ENCODE assay signal across 12 cellular contexts in the genomic region with DNA sequence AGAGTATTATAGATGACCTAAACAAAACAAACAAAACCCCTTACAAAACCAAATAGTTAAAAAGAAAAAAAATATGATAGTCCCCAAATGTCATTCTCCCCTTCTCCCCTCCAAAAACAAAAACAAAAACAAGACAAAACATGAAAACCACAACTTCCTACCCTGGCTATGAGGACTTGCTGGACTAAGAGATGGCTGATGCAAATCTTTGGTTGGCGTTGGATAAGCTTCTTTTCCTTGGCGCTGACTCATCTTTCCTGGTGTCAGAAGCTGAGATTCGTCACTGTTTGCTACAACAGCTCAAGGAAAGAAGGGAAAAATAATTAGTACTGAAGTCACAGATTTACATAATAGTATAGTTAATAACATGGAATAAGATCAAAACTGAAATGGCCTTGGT.
DNase-seq lines count a peak whose midpoint lies in the region; ATAC-seq and TF ChIP-seq lines count a peak whose summit lies in the region.
"Had no signal": no experiment of that assay in that cellular context is flagged by ENCODE, and none has a peak within 500 bp of the region (broad histone marks: within the 10 kb centered on the region; RNA-seq: fewer than 3 reads in every experiment).

No MANE protein-coding gene starts in this region.

- no peak for ATAC-seq in SK-N-SH treated with all-trans-retinoic acid at 6 μM for 48 hours
- ATAC-seq: activated CD4-positive, CD25-positive, alpha-beta regulatory T cell treated with anti-CD3 and anti-CD28 coated beads, Interleukin-2, amount 50 U/mL, for 24 hours had no signal

- no peak for TF ChIP-seq CTCF in SK-N-SH (IDR thresholded peaks at IDR 0.05)
- TF ChIP-seq CTCF in RWPE1 (conservative IDR thresholded peaks at IDR 0.05; ENCODE audit: low read depth) = no peak

- 51% methylated on average over 3 of the region's 3 CpGs for WGBS in SK-N-SH (ENCODE audit: low lambda C conversion rate)

- H3K36me3 ChIP-seq in SK-N-SH (replicated peaks in 1 of 2; ENCODE audit: control insufficient read depth in 1 of 2, insufficient read depth in 2 of 2, low read length in 1 of 2) (peaks cover 3 to 37% of the 10 kb centered on the region in 2 experiments), skeletal muscle satellite cell (ENCODE audit: insufficient read depth, low read length) (peaks cover 7% of the 10 kb centered on the region)

- H3K27me3 ChIP-seq in SK-N-SH (ENCODE audit: insufficient read depth) (no peaks in the 10 kb centered on the region), skeletal muscle satellite cell (ENCODE audit: control insufficient read depth, insufficient read depth, low read length) (no peaks in the 10 kb centered on the region)

- H3K79me2 ChIP-seq in SK-N-SH (ENCODE audit: insufficient read depth) = peaks cover 80% of the 10 kb centered on the region

- H3F3A ChIP-seq in SK-N-SH (replicated peaks; ENCODE audit: insufficient read depth) = peaks cover 31% of the 10 kb centered on the region

- TF ChIP-seq RAD21 in SK-N-SH (IDR thresholded peaks at IDR 0.05; ENCODE audit: low read length) = no peak

- POLR2A ChIA-PET in SK-N-SH (lab: Yijun Ruan, JAX) (no interaction called here), RWPE1 (lab: Yijun Ruan, JAX; ENCODE audit: low non-redundant PET) (no interaction called here), HEK293T (lab: Yijun Ruan, JAX) (no interaction called here)

- H3K9ac ChIP-seq in SK-N-SH = no peak overlapping the region
- H3K9ac ChIP-seq in skeletal muscle satellite cell (ENCODE audit: low read depth, low read length) = no peak overlapping the region
- H3K9ac ChIP-seq: KMS-11 had no signal

- H3K4me2 ChIP-seq in SK-N-SH = no peak overlapping the region
- H3K4me2 ChIP-seq in skeletal muscle satellite cell (ENCODE audit: low read length) = peak overlapping the region; percentile 2
- H3K4me2 ChIP-seq: KMS-11 had no signal

- H3K4me1 ChIP-seq in SK-N-SH (ENCODE audit: control insufficient read depth in 1 of 2, insufficient read depth in 2 of 2, low read depth in 1 of 2, low read length in 1 of 2) (peaks cover 0 to 11% of the 10 kb centered on the region in 2 experiments; a peak in 2 of 4 replicates), skeletal muscle satellite cell (ENCODE audit: control insufficient read depth, insufficient read depth, low read length) (peaks cover 21% of the 10 kb centered on the region)

- H3K9me3 ChIP-seq in SK-N-SH = no peaks in the 10 kb centered on the region
- peaks cover 5% of the 10 kb centered on the region for H3K9me3 ChIP-seq in skeletal muscle satellite cell (replicated peaks; ENCODE audit: low read length)

- H2AFZ ChIP-seq in SK-N-SH (ENCODE audit: low read depth) = no peak overlapping the region

- H3K4me3 ChIP-seq in SK-N-SH (ENCODE audit: low read depth in 2 of 2, low read length in 1 of 2) (no peak overlapping the region), skeletal muscle satellite cell (ENCODE audit: low read length) (no peak overlapping the region)

- no peaks in the 10 kb centered on the region for H3K9me2 ChIP-seq in SK-N-SH

- no peak for TF ChIP-seq EP300 in SK-N-SH (IDR thresholded peaks at IDR 0.05; ENCODE audit: borderline replicate concordance in 1 of 2, low read depth in 1 of 2, low read length in 1 of 2)

- CTCF ChIA-PET in SK-N-SH (lab: Yijun Ruan, JAX) (no interaction called here), RWPE1 (lab: Yijun Ruan, JAX) (interaction anchor here (0.6 kb wide), 1 partner anchor 133 kb away, joined by 3 read pairs; no protein-coding TSS in a partner anchor), HEK293T (lab: Yijun Ruan, JAX) (no interaction called here)

- H4K20me1 ChIP-seq in SK-N-SH (ENCODE audit: insufficient read depth) = no peaks in the 10 kb centered on the region

- DNase-seq in SK-N-SH = no peak
- DNase-seq in RWPE1 (ENCODE audit: low spot score) = peak; percentile 78
- peak; percentile 52 for DNase-seq in fibroblast of gingiva (ENCODE audit: low read depth)
- no peak for DNase-seq in AML-193 (lab: John Stamatoyannopoulos, UW)
- DNase-seq in HEK293T (ENCODE audit: extremely low spot score) = no peak
- DNase-seq in NCI-H510A (lab: John Stamatoyannopoulos, UW) = no peak
- DNase-seq: NCI-H2171; stimulated activated CD4-positive, alpha-beta T cell treated with anti-CD3 and anti-CD28 coated beads, Interleukin-12 subunit alpha, Interleukin-12 subunit beta, amount 100 ng/mL, for 4 hours had no signal

- H3K27ac ChIP-seq in SK-N-SH (ENCODE audit: low read depth in 2 of 2, low read length in 1 of 2) (peak overlapping the region in 1 of 2 experiments; percentile 17; a peak in 3 of 4 replicates), RWPE1 (no peak overlapping the region)
- H3K27ac ChIP-seq: KMS-11 had no signal

TF ChIP-seq in SK-N-SH, 30 proteins besides CTCF, POLR2A, EP300 and RAD21:
- TF ChIP-seq NRF1 (IDR thresholded peaks at IDR 0.05; ENCODE audit: low read depth, low read length) (no peak), FOSL2 (IDR thresholded peaks at IDR 0.05; ENCODE audit: borderline replicate concordance, low read depth) (peak; percentile 32; the same call in 1 of the 2 replicates)
- TF ChIP-seq, protein P1, sequence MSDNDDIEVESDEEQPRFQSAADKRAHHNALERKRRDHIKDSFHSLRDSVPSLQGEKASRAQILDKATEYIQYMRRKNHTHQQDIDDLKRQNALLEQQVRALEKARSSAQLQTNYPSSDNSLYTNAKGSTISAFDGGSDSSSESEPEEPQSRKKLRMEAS (IDR thresholded peaks at IDR 0.05; ENCODE audit: low read depth) = no peak
- TF ChIP-seq, protein P2, sequence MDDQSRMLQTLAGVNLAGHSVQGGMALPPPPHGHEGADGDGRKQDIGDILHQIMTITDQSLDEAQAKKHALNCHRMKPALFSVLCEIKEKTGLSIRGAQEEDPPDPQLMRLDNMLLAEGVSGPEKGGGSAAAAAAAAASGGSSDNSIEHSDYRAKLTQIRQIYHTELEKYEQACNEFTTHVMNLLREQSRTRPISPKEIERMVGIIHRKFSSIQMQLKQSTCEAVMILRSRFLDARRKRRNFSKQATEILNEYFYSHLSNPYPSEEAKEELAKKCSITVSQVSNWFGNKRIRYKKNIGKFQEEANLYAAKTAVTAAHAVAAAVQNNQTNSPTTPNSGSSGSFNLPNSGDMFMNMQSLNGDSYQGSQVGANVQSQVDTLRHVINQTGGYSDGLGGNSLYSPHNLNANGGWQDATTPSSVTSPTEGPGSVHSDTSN (IDR thresholded peaks at IDR 0.05) = peak; percentile 34

TF ChIP-seq in SK-N-SH treated with all-trans-retinoic acid at 6 μM for 48 hours, 23 proteins besides CTCF, POLR2A, EP300 and RAD21:
- TF ChIP-seq, protein P3, sequence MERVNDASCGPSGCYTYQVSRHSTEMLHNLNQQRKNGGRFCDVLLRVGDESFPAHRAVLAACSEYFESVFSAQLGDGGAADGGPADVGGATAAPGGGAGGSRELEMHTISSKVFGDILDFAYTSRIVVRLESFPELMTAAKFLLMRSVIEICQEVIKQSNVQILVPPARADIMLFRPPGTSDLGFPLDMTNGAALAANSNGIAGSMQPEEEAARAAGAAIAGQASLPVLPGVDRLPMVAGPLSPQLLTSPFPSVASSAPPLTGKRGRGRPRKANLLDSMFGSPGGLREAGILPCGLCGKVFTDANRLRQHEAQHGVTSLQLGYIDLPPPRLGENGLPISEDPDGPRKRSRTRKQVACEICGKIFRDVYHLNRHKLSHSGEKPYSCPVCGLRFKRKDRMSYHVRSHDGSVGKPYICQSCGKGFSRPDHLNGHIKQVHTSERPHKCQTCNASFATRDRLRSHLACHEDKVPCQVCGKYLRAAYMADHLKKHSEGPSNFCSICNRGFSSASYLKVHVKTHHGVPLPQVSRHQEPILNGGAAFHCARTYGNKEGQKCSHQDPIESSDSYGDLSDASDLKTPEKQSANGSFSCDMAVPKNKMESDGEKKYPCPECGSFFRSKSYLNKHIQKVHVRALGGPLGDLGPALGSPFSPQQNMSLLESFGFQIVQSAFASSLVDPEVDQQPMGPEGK (CRISPR knock-in tag; IDR thresholded peaks at IDR 0.05; ENCODE audit: borderline replicate concordance) = no peak
- no peak for TF ChIP-seq GLIS3 (CRISPR knock-in tag; IDR thresholded peaks at IDR 0.05)
- no peak for TF ChIP-seq ISL1 (CRISPR knock-in tag; IDR thresholded peaks at IDR 0.05)
- TF ChIP-seq OSR1 (CRISPR knock-in tag; IDR thresholded peaks at IDR 0.05) = no peak
- TF ChIP-seq PPARA (CRISPR knock-in tag; IDR thresholded peaks at IDR 0.05; ENCODE audit: borderline replicate concordance) = no peak

TF ChIP-seq in HEK293T, 16 proteins besides CTCF, POLR2A, EP300 and RAD21:
- TF ChIP-seq, protein P4, sequence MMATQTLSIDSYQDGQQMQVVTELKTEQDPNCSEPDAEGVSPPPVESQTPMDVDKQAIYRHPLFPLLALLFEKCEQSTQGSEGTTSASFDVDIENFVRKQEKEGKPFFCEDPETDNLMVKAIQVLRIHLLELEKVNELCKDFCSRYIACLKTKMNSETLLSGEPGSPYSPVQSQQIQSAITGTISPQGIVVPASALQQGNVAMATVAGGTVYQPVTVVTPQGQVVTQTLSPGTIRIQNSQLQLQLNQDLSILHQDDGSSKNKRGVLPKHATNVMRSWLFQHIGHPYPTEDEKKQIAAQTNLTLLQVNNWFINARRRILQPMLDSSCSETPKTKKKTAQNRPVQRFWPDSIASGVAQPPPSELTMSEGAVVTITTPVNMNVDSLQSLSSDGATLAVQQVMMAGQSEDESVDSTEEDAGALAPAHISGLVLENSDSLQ (IDR thresholded peaks at IDR 0.05) = no peak
- TF ChIP-seq ZNF384 (IDR thresholded peaks at IDR 0.05) (no peak), ARNT (IDR thresholded peaks at IDR 0.05) (no peak), ELF4 (IDR thresholded peaks at IDR 0.05) (no peak), BHLHE40 (IDR thresholded peaks at IDR 0.05; ENCODE audit: borderline replicate concordance) (no peak), SUZ12 (IDR thresholded peaks at IDR 0.05) (no peak), HDGF (IDR thresholded peaks at IDR 0.05; ENCODE audit: borderline replicate concordance) (no peak), FOXA1 (IDR thresholded peaks at IDR 0.05) (no peak), SP1 (IDR thresholded peaks at IDR 0.05) (no peak), NFRKB (IDR thresholded peaks at IDR 0.05) (no peak), TARDBP (IDR thresholded peaks at IDR 0.05) (no peak), FOXK2 (IDR thresholded peaks at IDR 0.05) (no peak), L3MBTL2 (conservative IDR thresholded peaks at IDR 0.05) (no peak), FOXM1 (IDR thresholded peaks at IDR 0.05; ENCODE audit: borderline replicate concordance) (no peak), CTBP1 (IDR thresholded peaks at IDR 0.05; ENCODE audit: borderline replicate concordance) (no peak), LEF1 (IDR thresholded peaks at IDR 0.05; ENCODE audit: borderline replicate concordance) (no peak)
TF ChIP-seq in HEK293T: peak in this region for 0.

Comparison
In these comparisons a context has a peak if more than half of its experiments do, and no peak if none do; other contexts are left out.
1. DNase-seq: peak in RWPE1 (single experiment) and fibroblast of gingiva (single experiment); none in SK-N-SH (single experiment), AML-193 (0 of 2), HEK293T (single experiment) and NCI-H510A (single experiment).